1 cellular context compared by ENCODE assay signal in genomic region chr11:46339816-46340215, GRCh38.
TF ChIP-seq lines count a peak whose summit lies in the region.

No MANE protein-coding gene starts in this region.

TF ChIP-seq in HepG2, 621 proteins besides CTCF, POLR2A, EP300 and RAD21:
- no peak for TF ChIP-seq SKI (IDR thresholded peaks at IDR 0.05; ENCODE audit: partially characterized antibody)
- TF ChIP-seq SNRNP70 (IDR thresholded peaks at IDR 0.05; ENCODE audit: low read depth, low read length) = no peak
- peak; percentile 16; the same call in 1 of the 2 replicates for TF ChIP-seq CEBPB (IDR thresholded peaks at IDR 0.05; ENCODE audit: borderline replicate concordance, low read depth, low read length)
- TF ChIP-seq POGZ (CRISPR knock-in tag; IDR thresholded peaks at IDR 0.05) = no peak
- TF ChIP-seq REXO4 (CRISPR knock-in tag; IDR thresholded peaks at IDR 0.05; ENCODE audit: borderline replicate concordance) = no peak
